ENCODE assay signal across 23 cellular contexts in genomic region chr2:63594622-63595021, GRCh38. TPM values are rescaled to one million over a fixed set of nuclear protein-coding genes. Genes with fewer than 3 reads are reported as not detected.
DNase-seq lines count a peak whose midpoint lies in the region; ATAC-seq, FAIRE-seq and TF ChIP-seq lines count a peak whose summit lies in the region.
"Had no signal": no experiment of that assay in that cellular context is flagged by ENCODE, and none has a peak within 500 bp of the region (broad histone marks: within the 10 kb centered on the region; RNA-seq: fewer than 3 reads in every experiment).

No MANE protein-coding gene starts in this region.

- no peak overlapping the region for H3K4me3 Mint-ChIP-seq in endodermal cell
- H3K4me3 Mint-ChIP-seq: activated naive CD4-positive, alpha-beta T cell treated with anti-CD3 and anti-CD28 coated beads, Interleukin-2, amount 10 ng/mL, durations not matched to agents 7 days and 5 days; activated T-cell treated with anti-CD3 and anti-CD28 coated beads, Interleukin-2, amount 50 U/mL, for 4 hours; stimulated activated effector memory CD8-positive, alpha-beta T cell treated with anti-CD3 and anti-CD28 coated beads, Interleukin-12 subunit alpha, Interleukin-12 subunit beta, amount 100 ng/mL, for 72 hours had no signal

- H3K27me3 ChIP-seq in left ventricle myocardium inferior (ENCODE audit: low read depth) (no peaks in the 10 kb centered on the region), endodermal cell (ENCODE audit: control insufficient read depth, insufficient read depth, low read length, poor library complexity, severe bottlenecking) (no peaks in the 10 kb centered on the region), small intestine (ENCODE audit: control insufficient read depth in 2 of 2, insufficient read depth in 2 of 2, low read length in 2 of 2) (no peaks in the 10 kb centered on the region)
- H3K27me3 ChIP-seq: BLaER1 treated with 17β-estradiol and CSF1 and Interleukin-3, amounts not matched to agents 10 nM and 100 nM; suprapubic skin had no signal

- POLR2A ChIA-PET in OCI-LY7 (lab: Charles Lee), result no interaction called here

- no peak overlapping the region for H3K9ac ChIP-seq in endodermal cell (ENCODE audit: extremely low read depth, low read length, poor library complexity, severe bottlenecking)
- H3K9ac ChIP-seq: BLaER1 treated with 17β-estradiol and CSF1 and Interleukin-3, amounts not matched to agents 10 nM and 100 nM had no signal

- H3K4me1 Mint-ChIP-seq in endodermal cell, result peaks cover 12% of the 10 kb centered on the region

- ATAC-seq in left ventricle myocardium superior (no peak), HG02981 (IDR thresholded peaks at IDR 0.05; ENCODE audit: unreplicated experiment) (no peak)
- ATAC-seq: activated T-cell treated with anti-CD3 and anti-CD28 coated beads, Interleukin-2, amount 50 U/mL, for 4 hours; stimulated activated effector memory CD8-positive, alpha-beta T cell treated with anti-CD3 and anti-CD28 coated beads, Interleukin-12 subunit alpha, Interleukin-12 subunit beta, amount 100 ng/mL, for 72 hours had no signal

- no peak overlapping the region for H3K4me2 ChIP-seq in OCI-LY7 (ENCODE audit: low read length)

- no peaks in the 10 kb centered on the region for H3K9me3 ChIP-seq in left ventricle myocardium inferior (replicated peaks)
- no peaks in the 10 kb centered on the region for H3K9me3 ChIP-seq in OCI-LY7 (ENCODE audit: low read length)
- H3K9me3 ChIP-seq in endodermal cell (ENCODE audit: control insufficient read depth, low read length), result no peaks in the 10 kb centered on the region
- H3K9me3 ChIP-seq in small intestine (ENCODE audit: control insufficient read depth, low read depth), result no peaks in the 10 kb centered on the region
- H3K9me3 ChIP-seq: BLaER1 treated with 17β-estradiol and CSF1 and Interleukin-3, amounts not matched to agents 10 nM and 100 nM; Caco-2; prostate gland; suprapubic skin had no signal

- H3K27me3 Mint-ChIP-seq in endodermal cell (ENCODE audit: insufficient read depth), result no peaks in the 10 kb centered on the region
- H3K27me3 Mint-ChIP-seq: activated naive CD4-positive, alpha-beta T cell treated with anti-CD3 and anti-CD28 coated beads, Interleukin-2, amount 10 ng/mL, durations not matched to agents 7 days and 5 days had no signal

- H2AFZ ChIP-seq in OCI-LY7 (ENCODE audit: low read length), result no peak overlapping the region

- H3K27ac Mint-ChIP-seq in endodermal cell, result no peak overlapping the region
- H3K27ac Mint-ChIP-seq: activated naive CD4-positive, alpha-beta T cell treated with anti-CD3 and anti-CD28 coated beads, Interleukin-2, amount 10 ng/mL, durations not matched to agents 7 days and 5 days; stimulated activated effector memory CD8-positive, alpha-beta T cell treated with anti-CD3 and anti-CD28 coated beads, Interleukin-12 subunit alpha, Interleukin-12 subunit beta, amount 100 ng/mL, for 72 hours had no signal

- intact Hi-C loops in left ventricle myocardium inferior (cut with micrococcal nuclease), result no loop called here
- intact Hi-C loops in left ventricle myocardium superior (cut with micrococcal nuclease), result no loop called here
- intact Hi-C loops in OCI-LY7 (cut with micrococcal nuclease; ENCODE audit: unreplicated experiment), result no loop called here

- H3K27ac ChIP-seq in left ventricle myocardium inferior (replicated peaks), result peak overlapping the region; percentile 38
- no peak overlapping the region for H3K27ac ChIP-seq in OCI-LY7 (ENCODE audit: low read depth, low read length, poor library complexity, severe bottlenecking)
- no peak overlapping the region for H3K27ac ChIP-seq in endodermal cell (ENCODE audit: low read depth, low read length)
- no peak overlapping the region for H3K27ac ChIP-seq in small intestine (ENCODE audit: low read depth in 1 of 2, low read length in 1 of 2)
- H3K27ac ChIP-seq: BLaER1 treated with 17β-estradiol and CSF1 and Interleukin-3, amounts not matched to agents 10 nM and 100 nM; prostate gland; suprapubic skin had no signal

- WGBS in endodermal cell (ENCODE audit: insufficient coverage in 1 of 2, insufficient read length in 1 of 2), 2 experiments, result 93 to 100% methylated on average over 3 of the region's 3 CpGs
- WGBS in small intestine, 3 donors, result 80 to 89% (median 82%) methylated on average over 3 of the region's 3 CpGs

- H3K36me3 Mint-ChIP-seq in endodermal cell (ENCODE audit: low read depth), result peaks cover 38% of the 10 kb centered on the region

- FAIRE-seq in small intestine (lab: Jason Lieb, UNC), result no peak
- FAIRE-seq: urothelium cell line had no signal

- H4K20me1 ChIP-seq in OCI-LY7 (ENCODE audit: insufficient read depth, low read length), result peaks cover 19% of the 10 kb centered on the region

- DNase-seq in left ventricle myocardium inferior, result no peak
- no peak for DNase-seq in left ventricle myocardium superior
- DNase-seq in OCI-LY7 (ENCODE audit: low spot score), result no peak
- no peak for DNase-seq in endodermal cell
- peak; percentile 40 for DNase-seq in small intestine
- DNase-seq in NOMO-1 treated with dmso at 0.1 percent for 144 hours (lab: John Stamatoyannopoulos, UW; ENCODE audit: unreplicated experiment), result no peak
- no peak for DNase-seq in GM13976 (ENCODE audit: low spot score)
- DNase-seq: activated CD4-positive, alpha-beta T cell treated with anti-CD3 and anti-CD28 coated beads for 1 hour; activated naive CD4-positive, alpha-beta T cell treated with anti-CD3 and anti-CD28 coated beads, Interleukin-2, amount 10 ng/mL, durations not matched to agents 7 days and 5 days; activated T-cell treated with anti-CD3 and anti-CD28 coated beads, Interleukin-2, amount 50 U/mL, for 4 hours; Caco-2; caudate nucleus; NCI-H1417; NCI-H510A treated with DMSO at 0.1 percent for 48 hours; NK-92 treated with Interleukin-12 subunit alpha and Interleukin-12 subunit beta, amount 100 ng/mL, for 24 hours; stimulated activated CD4-positive, alpha-beta T cell treated with anti-CD3 and anti-CD28 coated beads, Interleukin-1b, Interleukin-23, amount 100 ng/mL, for 48 hours had no signal

- CTCF ChIA-PET in OCI-LY7 (lab: Charles Lee; ENCODE audit: unreplicated experiment), result interaction anchor here (0.8 kb wide), 1 partner anchor 25 kb away, joined by 3 read pairs; no protein-coding TSS in a partner anchor

- no peaks in the 10 kb centered on the region for H3K9me3 Mint-ChIP-seq in endodermal cell
- H3K9me3 Mint-ChIP-seq: activated naive CD4-positive, alpha-beta T cell treated with anti-CD3 and anti-CD28 coated beads, Interleukin-2, amount 10 ng/mL, durations not matched to agents 7 days and 5 days; activated T-cell treated with anti-CD3 and anti-CD28 coated beads, Interleukin-2, amount 50 U/mL, for 4 hours; stimulated activated effector memory CD8-positive, alpha-beta T cell treated with anti-CD3 and anti-CD28 coated beads, Interleukin-12 subunit alpha, Interleukin-12 subunit beta, amount 100 ng/mL, for 72 hours had no signal

- H3K4me3 ChIP-seq in left ventricle myocardium inferior (peak overlapping the region; percentile 86), OCI-LY7 (ENCODE audit: low read depth, low read length, poor library complexity, severe bottlenecking) (no peak overlapping the region), endodermal cell (ENCODE audit: low read length) (no peak overlapping the region), small intestine (ENCODE audit: low read depth in 1 of 2, low read length in 2 of 2) (no peak overlapping the region)
- H3K4me3 ChIP-seq: BLaER1 treated with 17β-estradiol and CSF1 and Interleukin-3, amounts not matched to agents 10 nM and 100 nM; lung; prostate gland; suprapubic skin had no signal

- peaks cover 80% of the 10 kb centered on the region for H3K36me3 ChIP-seq in left ventricle myocardium inferior
- H3K36me3 ChIP-seq in OCI-LY7 (ENCODE audit: insufficient read depth, low read length), result peaks cover 77% of the 10 kb centered on the region
- peaks cover 66% of the 10 kb centered on the region for H3K36me3 ChIP-seq in endodermal cell (ENCODE audit: control insufficient read depth, insufficient read depth, low read length)
- peaks cover 2 to 3% of the 10 kb centered on the region in 2 donors for H3K36me3 ChIP-seq in small intestine (ENCODE audit: control insufficient read depth in 2 of 2, insufficient read depth in 2 of 2, low read length in 2 of 2)
- H3K36me3 ChIP-seq: prostate gland had no signal

- H3K4me1 ChIP-seq in left ventricle myocardium inferior (peaks cover 95% of the 10 kb centered on the region), OCI-LY7 (ENCODE audit: insufficient read depth, low read length, poor library complexity, severe bottlenecking) (peaks cover 25% of the 10 kb centered on the region), endodermal cell (ENCODE audit: control insufficient read depth, insufficient read depth, low read length) (peaks cover 10% of the 10 kb centered on the region), small intestine (ENCODE audit: control insufficient read depth in 2 of 2, insufficient read depth in 1 of 2, low read depth in 1 of 2, low read length in 1 of 2) (peaks cover 2 to 5% of the 10 kb centered on the region in 2 donors)
- H3K4me1 ChIP-seq: prostate gland had no signal

- no peak for TF ChIP-seq CTCF in left ventricle myocardium inferior (IDR thresholded peaks at IDR 0.05; ENCODE audit: borderline replicate concordance)
- peak; percentile 38; the same call in 1 of the 2 replicates for TF ChIP-seq CTCF in OCI-LY7 (conservative IDR thresholded peaks at IDR 0.05; ENCODE audit: low read length)
- peak; percentile 52 for TF ChIP-seq CTCF in endodermal cell (conservative IDR thresholded peaks at IDR 0.05)
- TF ChIP-seq CTCF in GM13976 (IDR thresholded peaks at IDR 0.05; ENCODE audit: borderline replicate concordance, control extremely low read depth, extremely low read depth, insufficient read depth, missing control alignments), result no peak

- in situ Hi-C loops in GM13976 (cut with MboI; ENCODE audit: low sequenced_read_pairs, unreplicated experiment), result no loop called here

- H3K79me2 ChIP-seq in OCI-LY7 (ENCODE audit: insufficient read depth, low read depth, low read length), result peaks cover 80% of the 10 kb centered on the region

- no peaks in the 10 kb centered on the region for H3K9me2 ChIP-seq in OCI-LY7 (ENCODE audit: insufficient read depth, low read length)

- no TSS peak for BruUV-seq in OCI-LY7 (replicated peaks; lab: Mats Ljungman, UMichigan)

RNA-seq across cellular contexts. Expression of gene MDH1, which starts 5.9 kb away (rescaled TPM):
- total RNA-seq in left ventricle myocardium inferior, result 1,481 TPM
- total RNA-seq in left ventricle myocardium superior, result 1,473 TPM
- 190 and 224 TPM in 2 replicates for total RNA-seq in OCI-LY7 (2014; rRNA removed; shearing (Covaris generic))
- 222 and 227 TPM in 2 replicates for total RNA-seq in OCI-LY7 (2022)
- 100 to 1,000 TPM; 160 to 259 TPM for total RNA-seq in endodermal cell
- 235 TPM for polyA plus RNA-seq in endodermal cell (2013, experiment 1 of 2)
- 226 TPM for polyA plus RNA-seq in endodermal cell (2013, experiment 2 of 2)
- 100 to 1,000 TPM; 237 to 401 (median 248) TPM for polyA plus RNA-seq in small intestine

RNA-seq across cellular contexts. Expression of gene WDPCP, which starts 6.3 kb away (rescaled TPM):
- total RNA-seq in left ventricle myocardium inferior (18.8 TPM), left ventricle myocardium superior (16.0 TPM), OCI-LY7 (2022) (29.3 and 29.6 TPM in 2 replicates), endodermal cell (10 to 100 TPM; 11.8 to 25.1 TPM)
- total RNA-seq in OCI-LY7 (2014; rRNA removed; shearing (Covaris generic)), result 14.8 and 24.5 TPM in 2 replicates
- 6.9 TPM for polyA plus RNA-seq in endodermal cell (2013, experiment 1 of 2)
- 8.1 TPM for polyA plus RNA-seq in endodermal cell (2013, experiment 2 of 2)
- 1 to 10 TPM; 1.1 to 1.6 (median 1.4) TPM for polyA plus RNA-seq in small intestine

Comparison
In these comparisons a context has a peak if more than half of its experiments do, and no peak if none do; other contexts are left out.
1. CTCF ChIP-seq: peak in OCI-LY7 (single experiment) and endodermal cell (single experiment); none in left ventricle myocardium inferior (single experiment) and GM13976 (single experiment).